8 cellular contexts compared by ENCODE assay signal in genomic region chr3:128123231-128123537, GRCh38. TPM values are rescaled to one million over a fixed set of nuclear protein-coding genes. Genes with fewer than 3 reads are reported as not detected.
DNase-seq lines count a peak whose midpoint lies in the region; ATAC-seq and TF ChIP-seq lines count a peak whose summit lies in the region.

No MANE protein-coding gene starts in this region.

- WGBS in thyroid gland, 2 donors = 2% methylated on average over 13 of the region's 20 CpGs

- no peak for TF ChIP-seq POLR2A in thyroid gland (IDR thresholded peaks at IDR 0.05)

- no peak for DNase-seq in activated naive CD4-positive, alpha-beta T cell treated with anti-CD3 and anti-CD28 coated beads, Interleukin-2, amount 10 ng/mL, durations not matched to agents 7 days and 5 days
- no peak for DNase-seq in activated naive CD4-positive, alpha-beta T cell treated with Interleukin-2 at 50 U/mL for 16 hours
- DNase-seq in immature natural killer cell (no peak), thyroid gland (no peak)
- no peak for DNase-seq in activated CD4-positive, CD25-positive, alpha-beta regulatory T cell (lab: John Stamatoyannopoulos, UW)
- no peak for DNase-seq in activated CD4-positive, alpha-beta T cell treated with anti-CD3 and anti-CD28 coated beads, Interleukin-2, amount 50 U/mL, for 48 hours

- CTCF ChIA-PET in activated naive CD4-positive, alpha-beta T cell treated with anti-CD3 and anti-CD28 coated beads, Interleukin-2, amount 10 ng/mL, durations not matched to agents 7 days and 5 days (lab: Charles Lee) = interaction anchor here (2.3 to 2.5 kb wide), 3 partner anchors 10 to 28 kb away, joined by 11 to 15 read pairs (median 15); no protein-coding TSS in a partner anchor

- H3K4me1 Mint-ChIP-seq in activated naive CD4-positive, alpha-beta T cell treated with anti-CD3 and anti-CD28 coated beads, Interleukin-2, amount 10 ng/mL, durations not matched to agents 7 days and 5 days = peaks cover 29% of the 10 kb centered on the region
- H3K4me1 Mint-ChIP-seq in activated T-helper 17 cell treated with anti-CD3 and anti-CD28 coated beads, Interleukin-2, amount 50 U/mL, for 72 hours = peaks cover 17% of the 10 kb centered on the region
- H3K4me1 Mint-ChIP-seq in immature natural killer cell = peaks cover 21 to 32% of the 10 kb centered on the region in 2 donors

- H3K27ac Mint-ChIP-seq in activated naive CD4-positive, alpha-beta T cell treated with anti-CD3 and anti-CD28 coated beads, Interleukin-2, amount 10 ng/mL, durations not matched to agents 7 days and 5 days = peak overlapping the region; percentile 94
- peak overlapping the region; percentile 98 for H3K27ac Mint-ChIP-seq in activated T-helper 17 cell treated with anti-CD3 and anti-CD28 coated beads, Interleukin-2, amount 50 U/mL, for 72 hours
- H3K27ac Mint-ChIP-seq in immature natural killer cell = peak overlapping the region; percentile 86 to 99 (median 94)

- H3K4me1 ChIP-seq in thyroid gland = peaks cover 9 to 10% of the 10 kb centered on the region in 2 donors

- peaks cover 28% of the 10 kb centered on the region for H3K36me3 Mint-ChIP-seq in activated naive CD4-positive, alpha-beta T cell treated with anti-CD3 and anti-CD28 coated beads, Interleukin-2, amount 10 ng/mL, durations not matched to agents 7 days and 5 days
- H3K36me3 Mint-ChIP-seq in activated T-helper 17 cell treated with anti-CD3 and anti-CD28 coated beads, Interleukin-2, amount 50 U/mL, for 72 hours (ENCODE audit: low read depth) = peaks cover 31% of the 10 kb centered on the region
- H3K36me3 Mint-ChIP-seq in immature natural killer cell = peaks cover 3 to 6% (median 3%) of the 10 kb centered on the region in 3 donors

- no peaks in the 10 kb centered on the region for H3K9me3 Mint-ChIP-seq in activated naive CD4-positive, alpha-beta T cell treated with anti-CD3 and anti-CD28 coated beads, Interleukin-2, amount 10 ng/mL, durations not matched to agents 7 days and 5 days
- peaks cover 5% of the 10 kb centered on the region for H3K9me3 Mint-ChIP-seq in activated T-helper 17 cell treated with anti-CD3 and anti-CD28 coated beads, Interleukin-2, amount 50 U/mL, for 72 hours
- H3K9me3 Mint-ChIP-seq in immature natural killer cell = no peaks in the 10 kb centered on the region

- H3K4me3 Mint-ChIP-seq in activated naive CD4-positive, alpha-beta T cell treated with anti-CD3 and anti-CD28 coated beads, Interleukin-2, amount 10 ng/mL, durations not matched to agents 7 days and 5 days = peak overlapping the region; percentile 98
- H3K4me3 Mint-ChIP-seq in activated T-helper 17 cell treated with anti-CD3 and anti-CD28 coated beads, Interleukin-2, amount 50 U/mL, for 72 hours = peak overlapping the region; percentile 99
- H3K4me3 Mint-ChIP-seq in immature natural killer cell = peak overlapping the region; percentile 93 to 100 (median 96)

- intact Hi-C loops in thyroid gland (cut with DNase I) = no loop called here

- TF ChIP-seq CTCF in thyroid gland (IDR thresholded peaks at IDR 0.05) = no peak

- H3K27me3 ChIP-seq in thyroid gland = no peaks in the 10 kb centered on the region

- no peak for ATAC-seq in activated T-helper 17 cell treated with anti-CD3 and anti-CD28 coated beads, Interleukin-2, amount 50 U/mL, for 72 hours (replicated peaks)
- no peak for ATAC-seq in HG02623 (IDR thresholded peaks at IDR 0.05; ENCODE audit: unreplicated experiment)

- H3K4me3 ChIP-seq in thyroid gland (replicated peaks in 1 of 3) = peak overlapping the region; percentile 2 to 97 (median 88)

- peak overlapping the region in 2 of 3 donors; percentile 32 to 62 for H3K27ac ChIP-seq in thyroid gland

- no peaks in the 10 kb centered on the region for H3K36me3 ChIP-seq in thyroid gland

- H3K27me3 Mint-ChIP-seq in activated naive CD4-positive, alpha-beta T cell treated with anti-CD3 and anti-CD28 coated beads, Interleukin-2, amount 10 ng/mL, durations not matched to agents 7 days and 5 days = peaks cover 4% of the 10 kb centered on the region
- no peaks in the 10 kb centered on the region for H3K27me3 Mint-ChIP-seq in activated T-helper 17 cell treated with anti-CD3 and anti-CD28 coated beads, Interleukin-2, amount 50 U/mL, for 72 hours
- peaks cover 3 to 8% (median 8%) of the 10 kb centered on the region in 3 donors for H3K27me3 Mint-ChIP-seq in immature natural killer cell (ENCODE audit: low read depth in 3 of 3)

- H3K9me3 ChIP-seq in thyroid gland = no peaks in the 10 kb centered on the region

RNA-seq across cellular contexts. Expression of gene RUVBL1, which starts 0.4 kb away (rescaled TPM):
- 10 to 100 TPM; 37.6 to 95.2 TPM for total RNA-seq in activated T-helper 17 cell treated with anti-CD3 and anti-CD28 coated beads, Interleukin-2, amount 50 U/mL, for 72 hours
- 10 to 100 TPM; 34.8 to 45.3 (median 44.3) TPM for polyA plus RNA-seq in immature natural killer cell
- 10 to 100 TPM; 23.4 to 44.1 (median 29.6) TPM for total RNA-seq in thyroid gland

RNA-seq across cellular contexts. Expression of gene EEFSEC, which starts 30.1 kb away (rescaled TPM):
- total RNA-seq in activated T-helper 17 cell treated with anti-CD3 and anti-CD28 coated beads, Interleukin-2, amount 50 U/mL, for 72 hours = 10 to 100 TPM; 10.5 to 12.8 TPM
- polyA plus RNA-seq in immature natural killer cell = 10 to 100 TPM; 14.5 to 26.9 (median 26.1) TPM
- total RNA-seq in thyroid gland = 10 to 100 TPM; 13.3 to 26.6 (median 21.7) TPM
